ENCODE assay signal across 2 cellular contexts in genomic region chr20:1327827-1328679, GRCh38.
TF ChIP-seq lines count a peak whose summit lies in the region.

No MANE protein-coding gene starts in this region.

TF ChIP-seq in SK-N-SH, 30 proteins besides CTCF, POLR2A, EP300 and RAD21 (continued from another document):
- TF ChIP-seq, protein P1, sequence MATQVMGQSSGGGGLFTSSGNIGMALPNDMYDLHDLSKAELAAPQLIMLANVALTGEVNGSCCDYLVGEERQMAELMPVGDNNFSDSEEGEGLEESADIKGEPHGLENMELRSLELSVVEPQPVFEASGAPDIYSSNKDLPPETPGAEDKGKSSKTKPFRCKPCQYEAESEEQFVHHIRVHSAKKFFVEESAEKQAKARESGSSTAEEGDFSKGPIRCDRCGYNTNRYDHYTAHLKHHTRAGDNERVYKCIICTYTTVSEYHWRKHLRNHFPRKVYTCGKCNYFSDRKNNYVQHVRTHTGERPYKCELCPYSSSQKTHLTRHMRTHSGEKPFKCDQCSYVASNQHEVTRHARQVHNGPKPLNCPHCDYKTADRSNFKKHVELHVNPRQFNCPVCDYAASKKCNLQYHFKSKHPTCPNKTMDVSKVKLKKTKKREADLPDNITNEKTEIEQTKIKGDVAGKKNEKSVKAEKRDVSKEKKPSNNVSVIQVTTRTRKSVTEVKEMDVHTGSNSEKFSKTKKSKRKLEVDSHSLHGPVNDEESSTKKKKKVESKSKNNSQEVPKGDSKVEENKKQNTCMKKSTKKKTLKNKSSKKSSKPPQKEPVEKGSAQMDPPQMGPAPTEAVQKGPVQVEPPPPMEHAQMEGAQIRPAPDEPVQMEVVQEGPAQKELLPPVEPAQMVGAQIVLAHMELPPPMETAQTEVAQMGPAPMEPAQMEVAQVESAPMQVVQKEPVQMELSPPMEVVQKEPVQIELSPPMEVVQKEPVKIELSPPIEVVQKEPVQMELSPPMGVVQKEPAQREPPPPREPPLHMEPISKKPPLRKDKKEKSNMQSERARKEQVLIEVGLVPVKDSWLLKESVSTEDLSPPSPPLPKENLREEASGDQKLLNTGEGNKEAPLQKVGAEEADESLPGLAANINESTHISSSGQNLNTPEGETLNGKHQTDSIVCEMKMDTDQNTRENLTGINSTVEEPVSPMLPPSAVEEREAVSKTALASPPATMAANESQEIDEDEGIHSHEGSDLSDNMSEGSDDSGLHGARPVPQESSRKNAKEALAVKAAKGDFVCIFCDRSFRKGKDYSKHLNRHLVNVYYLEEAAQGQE (IDR thresholded peaks at IDR 0.05; ENCODE audit: low read depth, low read length), result no peak
- TF ChIP-seq, protein P2, sequence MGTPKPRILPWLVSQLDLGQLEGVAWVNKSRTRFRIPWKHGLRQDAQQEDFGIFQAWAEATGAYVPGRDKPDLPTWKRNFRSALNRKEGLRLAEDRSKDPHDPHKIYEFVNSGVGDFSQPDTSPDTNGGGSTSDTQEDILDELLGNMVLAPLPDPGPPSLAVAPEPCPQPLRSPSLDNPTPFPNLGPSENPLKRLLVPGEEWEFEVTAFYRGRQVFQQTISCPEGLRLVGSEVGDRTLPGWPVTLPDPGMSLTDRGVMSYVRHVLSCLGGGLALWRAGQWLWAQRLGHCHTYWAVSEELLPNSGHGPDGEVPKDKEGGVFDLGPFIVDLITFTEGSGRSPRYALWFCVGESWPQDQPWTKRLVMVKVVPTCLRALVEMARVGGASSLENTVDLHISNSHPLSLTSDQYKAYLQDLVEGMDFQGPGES (IDR thresholded peaks at IDR 0.05; ENCODE audit: low read depth, low read length), result no peak

TF ChIP-seq in SK-N-SH treated with all-trans-retinoic acid at 6 μM for 48 hours, 23 proteins besides CTCF, POLR2A, EP300 and RAD21 (continued from another document):
- TF ChIP-seq, protein P3, sequence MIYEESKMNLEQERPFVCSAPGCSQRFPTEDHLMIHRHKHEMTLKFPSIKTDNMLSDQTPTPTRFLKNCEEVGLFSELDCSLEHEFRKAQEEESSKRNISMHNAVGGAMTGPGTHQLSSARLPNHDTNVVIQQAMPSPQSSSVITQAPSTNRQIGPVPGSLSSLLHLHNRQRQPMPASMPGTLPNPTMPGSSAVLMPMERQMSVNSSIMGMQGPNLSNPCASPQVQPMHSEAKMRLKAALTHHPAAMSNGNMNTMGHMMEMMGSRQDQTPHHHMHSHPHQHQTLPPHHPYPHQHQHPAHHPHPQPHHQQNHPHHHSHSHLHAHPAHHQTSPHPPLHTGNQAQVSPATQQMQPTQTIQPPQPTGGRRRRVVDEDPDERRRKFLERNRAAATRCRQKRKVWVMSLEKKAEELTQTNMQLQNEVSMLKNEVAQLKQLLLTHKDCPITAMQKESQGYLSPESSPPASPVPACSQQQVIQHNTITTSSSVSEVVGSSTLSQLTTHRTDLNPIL (CRISPR knock-in tag; IDR thresholded peaks at IDR 0.05; ENCODE audit: low read depth), result no peak
- TF ChIP-seq, protein P4, sequence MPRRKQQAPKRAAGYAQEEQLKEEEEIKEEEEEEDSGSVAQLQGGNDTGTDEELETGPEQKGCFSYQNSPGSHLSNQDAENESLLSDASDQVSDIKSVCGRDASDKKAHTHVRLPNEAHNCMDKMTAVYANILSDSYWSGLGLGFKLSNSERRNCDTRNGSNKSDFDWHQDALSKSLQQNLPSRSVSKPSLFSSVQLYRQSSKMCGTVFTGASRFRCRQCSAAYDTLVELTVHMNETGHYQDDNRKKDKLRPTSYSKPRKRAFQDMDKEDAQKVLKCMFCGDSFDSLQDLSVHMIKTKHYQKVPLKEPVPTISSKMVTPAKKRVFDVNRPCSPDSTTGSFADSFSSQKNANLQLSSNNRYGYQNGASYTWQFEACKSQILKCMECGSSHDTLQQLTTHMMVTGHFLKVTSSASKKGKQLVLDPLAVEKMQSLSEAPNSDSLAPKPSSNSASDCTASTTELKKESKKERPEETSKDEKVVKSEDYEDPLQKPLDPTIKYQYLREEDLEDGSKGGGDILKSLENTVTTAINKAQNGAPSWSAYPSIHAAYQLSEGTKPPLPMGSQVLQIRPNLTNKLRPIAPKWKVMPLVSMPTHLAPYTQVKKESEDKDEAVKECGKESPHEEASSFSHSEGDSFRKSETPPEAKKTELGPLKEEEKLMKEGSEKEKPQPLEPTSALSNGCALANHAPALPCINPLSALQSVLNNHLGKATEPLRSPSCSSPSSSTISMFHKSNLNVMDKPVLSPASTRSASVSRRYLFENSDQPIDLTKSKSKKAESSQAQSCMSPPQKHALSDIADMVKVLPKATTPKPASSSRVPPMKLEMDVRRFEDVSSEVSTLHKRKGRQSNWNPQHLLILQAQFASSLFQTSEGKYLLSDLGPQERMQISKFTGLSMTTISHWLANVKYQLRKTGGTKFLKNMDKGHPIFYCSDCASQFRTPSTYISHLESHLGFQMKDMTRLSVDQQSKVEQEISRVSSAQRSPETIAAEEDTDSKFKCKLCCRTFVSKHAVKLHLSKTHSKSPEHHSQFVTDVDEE (CRISPR knock-in tag; IDR thresholded peaks at IDR 0.05), result no peak
TF ChIP-seq in SK-N-SH treated with all-trans-retinoic acid at 6 μM for 48 hours: peak in this region for 0.
